Comparison of ENCODE assay signal across 1 cellular context in genomic region chr5:119355636-119356383, GRCh38.
A peak's percentile ranks its signal among the peaks of the same experiment; 100 is the strongest.
TF ChIP-seq lines count a peak whose summit lies in the region.

Gene TNFAIP8 (plus strand): TSS chr5:119356019. CDS start chr5:119356091, 72 bp downstream.

TF ChIP-seq in H1, 55 proteins besides CTCF, POLR2A, EP300 and RAD21:
- TF ChIP-seq BCL11A (IDR thresholded peaks at IDR 0.05; ENCODE audit: low read depth in 2 of 2, low read length in 2 of 2) (no peak), CHD7 (IDR thresholded peaks at IDR 0.05; ENCODE audit: insufficient replicate concordance, low read length) (no peak), EZH2 (IDR thresholded peaks at IDR 0.05; ENCODE audit: low read depth, low read length, severe bottlenecking) (peak; percentile 49), MAFK (IDR thresholded peaks at IDR 0.05; ENCODE audit: low read depth, low read length) (no peak), CREB1 (IDR thresholded peaks at IDR 0.05) (no peak), SIX5 (IDR thresholded peaks at IDR 0.05; ENCODE audit: low read depth, low read length) (no peak), E2F6 (IDR thresholded peaks at IDR 0.05) (peak; percentile 72), GABPA (IDR thresholded peaks at IDR 0.05; ENCODE audit: borderline replicate concordance, insufficient read depth, low read length) (no peak), SUZ12 (IDR thresholded peaks at IDR 0.05; ENCODE audit: low read length) (no peak; the same call in 1 of the 2 replicates), SRF (IDR thresholded peaks at IDR 0.05; ENCODE audit: low read depth, low read length) (no peak), SIN3A (conservative IDR thresholded peaks at IDR 0.05 in 1 of 2, IDR thresholded peaks at IDR 0.05 in 1 of 2; ENCODE audit: low read depth in 1 of 2, low read length in 2 of 2) (peak in 1 of 2 experiments; percentile 38; a peak in 1 of 4 replicates), GTF2F1 (IDR thresholded peaks at IDR 0.05; ENCODE audit: borderline replicate concordance, low read depth, low read length) (no peak), TEAD4 (IDR thresholded peaks at IDR 0.05; ENCODE audit: low read depth, low read length) (no peak), CHD1 (IDR thresholded peaks at IDR 0.05; ENCODE audit: low read depth, low read length) (no peak), TAF7 (optimal IDR thresholded peaks at IDR 0.05; ENCODE audit: borderline replicate concordance, low read depth, low read length) (no peak), CHD2 (IDR thresholded peaks at IDR 0.05; ENCODE audit: low read length) (no peak), RFX5 (IDR thresholded peaks at IDR 0.05; ENCODE audit: borderline replicate concordance, low read depth, low read length) (no peak), CEBPB (IDR thresholded peaks at IDR 0.05; ENCODE audit: low read depth, low read length) (no peak), CTBP2 (IDR thresholded peaks at IDR 0.05; ENCODE audit: borderline replicate concordance, insufficient read depth, insufficient read length, low read length) (no peak), ASH2L (IDR thresholded peaks at IDR 0.05; ENCODE audit: low read length) (peak; percentile 93), RXRA (IDR thresholded peaks at IDR 0.05; ENCODE audit: insufficient read depth, low read depth, low read length) (no peak), HDAC6 (IDR thresholded peaks at IDR 0.05; ENCODE audit: low read depth, low read length) (no peak), KDM4A (IDR thresholded peaks at IDR 0.05; ENCODE audit: low read depth, low read length, severe bottlenecking) (peak; percentile 61), JUND (IDR thresholded peaks at IDR 0.05; ENCODE audit: low read length) (no peak), POLR2AphosphoS5 (IDR thresholded peaks at IDR 0.05; ENCODE audit: low read depth, low read length) (no peak), TBP (IDR thresholded peaks at IDR 0.05; ENCODE audit: low read depth, low read length) (no peak), EGR1 (IDR thresholded peaks at IDR 0.05; ENCODE audit: borderline replicate concordance, low read depth, low read length) (0 out of 2 replicates have a peak, but pooled peaks have one; percentile 42), KDM1A (IDR thresholded peaks at IDR 0.05; ENCODE audit: borderline replicate concordance, low read length) (no peak), RNF2 (IDR thresholded peaks at IDR 0.05; ENCODE audit: borderline replicate concordance, low read depth, low read length, missing control alignments, poor library complexity, severe bottlenecking) (no peak), SP4 (IDR thresholded peaks at IDR 0.05; ENCODE audit: low read length) (no peak), SP1 (IDR thresholded peaks at IDR 0.05; ENCODE audit: low read depth, low read length) (no peak), YY1 (IDR thresholded peaks at IDR 0.05; ENCODE audit: low read depth, low read length) (no peak), NRF1 (IDR thresholded peaks at IDR 0.05; ENCODE audit: low read depth, low read length) (no peak), HDAC2 (IDR thresholded peaks at IDR 0.05; ENCODE audit: borderline replicate concordance in 1 of 2, low read depth in 2 of 2, low read length in 2 of 2) (no peak), POU5F1 (IDR thresholded peaks at IDR 0.05; ENCODE audit: low read depth, low read length) (no peak), ATF2 (IDR thresholded peaks at IDR 0.05; ENCODE audit: low read length) (no peak), SP2 (IDR thresholded peaks at IDR 0.05; ENCODE audit: low read length) (no peak), USF2 (IDR thresholded peaks at IDR 0.05; ENCODE audit: low read length) (no peak), SIRT6 (IDR thresholded peaks at IDR 0.05; ENCODE audit: low read length) (no peak), ZNF274 (IDR thresholded peaks at IDR 0.05; ENCODE audit: borderline replicate concordance, extremely low read depth, low read length) (no peak), NANOG (IDR thresholded peaks at IDR 0.05; ENCODE audit: insufficient read depth, low read depth, low read length, poor library complexity, severe bottlenecking) (no peak), PHF8 (conservative IDR thresholded peaks at IDR 0.05; ENCODE audit: low read depth, low read length) (no peak; the same call in 1 of the 2 replicates), JUN (IDR thresholded peaks at IDR 0.05; ENCODE audit: low read depth, low read length) (no peak), MAX (IDR thresholded peaks at IDR 0.05) (peak; percentile 14), CBX8 (IDR thresholded peaks at IDR 0.05; ENCODE audit: borderline replicate concordance, low read depth, low read length) (no peak), BRCA1 (IDR thresholded peaks at IDR 0.05; ENCODE audit: low read depth, low read length) (no peak), KDM5A (IDR thresholded peaks at IDR 0.05; ENCODE audit: low read length) (no peak), BACH1 (IDR thresholded peaks at IDR 0.05; ENCODE audit: low read length) (no peak), ATF3 (IDR thresholded peaks at IDR 0.05; ENCODE audit: insufficient read depth, low read depth, low read length) (no peak), TAF1 (IDR thresholded peaks at IDR 0.05; ENCODE audit: low read depth, low read length) (peak; percentile 47; the same call in 1 of the 2 replicates), RBBP5 (IDR thresholded peaks at IDR 0.05; ENCODE audit: borderline replicate concordance, low read depth, low read length) (peak; percentile 86; the same call in 1 of the 2 replicates), TCF12 (IDR thresholded peaks at IDR 0.05; ENCODE audit: low read depth, low read length) (no peak), CBX5 (IDR thresholded peaks at IDR 0.05; ENCODE audit: low read depth, low read length) (no peak), SAP30 (IDR thresholded peaks at IDR 0.05; ENCODE audit: insufficient read depth, insufficient replicate concordance, low read length) (no peak), FOSL1 (IDR thresholded peaks at IDR 0.05; ENCODE audit: insufficient read depth, low read depth, low read length) (no peak)
